ENCODE assay signal across 1 cellular context in genomic region chr20:4342631-4343030, GRCh38.
TF ChIP-seq lines count a peak whose summit lies in the region.

No MANE protein-coding gene starts in this region.

TF ChIP-seq in SK-N-SH treated with all-trans-retinoic acid at 6 μM for 48 hours, 23 proteins besides CTCF, POLR2A, EP300 and RAD21 (continued from another document):
- no peak for TF ChIP-seq ZFP3 (CRISPR knock-in tag; IDR thresholded peaks at IDR 0.05)
- no peak for TF ChIP-seq CREB5 (CRISPR knock-in tag; IDR thresholded peaks at IDR 0.05; ENCODE audit: low read depth)
- TF ChIP-seq ESRRG (CRISPR knock-in tag; IDR thresholded peaks at IDR 0.05) = no peak
- TF ChIP-seq OSR1 (CRISPR knock-in tag; IDR thresholded peaks at IDR 0.05) = no peak
